In genomic region chr21:42561742-42562141, GRCh38 we compare ENCODE assay signal across 8 cellular contexts. TPM values are rescaled to one million over a fixed set of nuclear protein-coding genes. Genes with fewer than 3 reads are reported as not detected.
DNase-seq lines count a peak whose midpoint lies in the region; ATAC-seq and TF ChIP-seq lines count a peak whose summit lies in the region.
"Had no signal": no experiment of that assay in that cellular context is flagged by ENCODE, and none has a peak within 500 bp of the region (broad histone marks: within the 10 kb centered on the region; RNA-seq: fewer than 3 reads in every experiment).

No MANE protein-coding gene starts in this region.

- H3F3A ChIP-seq in OCI-LY1 (ENCODE audit: insufficient read depth, low read length), result no peaks in the 10 kb centered on the region

- ATAC-seq in GM18505 (IDR thresholded peaks at IDR 0.05; ENCODE audit: unreplicated experiment), result peak; percentile 69
- ATAC-seq in HG03060 (IDR thresholded peaks at IDR 0.05; ENCODE audit: low read depth, unreplicated experiment), result peak; percentile 70
- no peak for ATAC-seq in GM21526 (IDR thresholded peaks at IDR 0.05; ENCODE audit: low FRiP score, unreplicated experiment)

- H3K4me2 ChIP-seq in OCI-LY1 (ENCODE audit: low read length), result peak overlapping the region; percentile 66

- no peaks in the 10 kb centered on the region for H3K79me2 ChIP-seq in OCI-LY1 (ENCODE audit: insufficient read depth, low read length)

- H3K4me3 Mint-ChIP-seq in mesothelial cell of epicardium, result no peak overlapping the region

- TF ChIP-seq POLR2A in GM18505 (IDR thresholded peaks at IDR 0.05; ENCODE audit: borderline replicate concordance, extremely low read depth, insufficient read depth, insufficient read length), result no peak

- no peaks in the 10 kb centered on the region for H4K20me1 ChIP-seq in OCI-LY1 (ENCODE audit: insufficient read depth, low read length)

- H3K9me2 ChIP-seq in OCI-LY1 (ENCODE audit: low read depth, low read length), result no peaks in the 10 kb centered on the region

- H3K4me1 Mint-ChIP-seq in mesothelial cell of epicardium, result no peaks in the 10 kb centered on the region

- H3K4me3 ChIP-seq in OCI-LY1 (ENCODE audit: low read depth, low read length, poor library complexity, severe bottlenecking), result peak overlapping the region; percentile 52

- no peaks in the 10 kb centered on the region; the same call in 1 of the 2 replicates for H3K36me3 ChIP-seq in OCI-LY1 (ENCODE audit: insufficient read depth, low read length)

- no peaks in the 10 kb centered on the region for H3K27me3 Mint-ChIP-seq in mesothelial cell of epicardium (ENCODE audit: low read depth)

- no peak overlapping the region for H2AFZ ChIP-seq in OCI-LY1 (ENCODE audit: low read length)

- no peaks in the 10 kb centered on the region for H3K9me3 ChIP-seq in OCI-LY1 (ENCODE audit: low read length)

- peak; percentile 65 for DNase-seq in posterior vena cava (ENCODE audit: low spot score)
- no peak for DNase-seq in KG1 (lab: John Stamatoyannopoulos, UW)
- DNase-seq in mesothelial cell of epicardium (ENCODE audit: low spot score in 2 of 2, unreplicated experiment in 2 of 2), result no peak
- DNase-seq: activated CD8-positive, alpha-beta memory T cell treated with anti-CD3 and anti-CD28 coated beads, Interleukin-2, amount 50 U/mL, for 48 hours had no signal

- H3K27me3 ChIP-seq in OCI-LY1 (ENCODE audit: insufficient read depth, low read length), result no peaks in the 10 kb centered on the region

- H3K27ac ChIP-seq in OCI-LY1 (ENCODE audit: low read depth, low read length, poor library complexity, severe bottlenecking), result peak overlapping the region; percentile 85

- H3K9me3 Mint-ChIP-seq in mesothelial cell of epicardium, result no peaks in the 10 kb centered on the region

- H3K36me3 Mint-ChIP-seq in mesothelial cell of epicardium, result peaks cover 7% of the 10 kb centered on the region

- H3K9ac ChIP-seq in OCI-LY1 (ENCODE audit: low read length), result peak overlapping the region; percentile 61; the same call in 1 of the 2 replicates

- H3K27ac Mint-ChIP-seq in mesothelial cell of epicardium, result no peak overlapping the region

- TF ChIP-seq CTCF in OCI-LY1 (IDR thresholded peaks at IDR 0.05; ENCODE audit: low read length), result 0 out of 2 replicates have a peak, but pooled peaks have one; percentile 12
- no peak for TF ChIP-seq CTCF in mesothelial cell of epicardium (IDR thresholded peaks at IDR 0.05; ENCODE audit: unreplicated experiment)

- intact Hi-C loops in posterior vena cava (cut with DNase I), result no loop called here

- H3K4me1 ChIP-seq in OCI-LY1 (ENCODE audit: insufficient read depth, low read length, severe bottlenecking), result peaks cover 44% of the 10 kb centered on the region

RNA-seq across cellular contexts. Expression of gene SLC37A1, which starts 48.1 kb away (rescaled TPM):
- total RNA-seq in posterior vena cava, result 1 to 10 TPM; 5.2 to 6.0 TPM
- 13.0 to 15.9 TPM (median 14.8 TPM) in 3 replicates for total RNA-seq in mesothelial cell of epicardium
